Comparison of ENCODE assay signal across 10 cellular contexts in the genomic region with DNA sequence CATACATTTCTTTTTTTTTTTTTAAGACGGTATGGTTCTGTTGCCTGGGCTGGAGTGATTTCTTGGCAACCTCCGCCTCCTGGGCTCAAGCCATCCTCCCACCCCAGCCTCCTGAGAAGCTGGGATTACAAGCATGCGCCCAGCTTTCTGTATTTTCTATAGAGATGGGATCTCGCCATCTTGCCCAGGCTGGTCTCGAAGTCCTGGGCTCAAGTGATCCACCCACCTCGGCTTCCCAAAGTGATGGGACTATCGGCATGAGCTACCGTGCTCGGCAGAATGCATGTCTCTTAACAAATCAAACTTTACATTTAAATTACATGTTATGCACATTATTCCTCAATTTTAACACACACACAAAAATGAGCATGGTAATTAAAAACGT. TPM values are rescaled to one million over a fixed set of nuclear protein-coding genes. Genes with fewer than 3 reads are reported as not detected.
DNase-seq lines count a peak whose midpoint lies in the region; ATAC-seq, FAIRE-seq and TF ChIP-seq lines count a peak whose summit lies in the region.
"Had no signal": no experiment of that assay in that cellular context is flagged by ENCODE, and none has a peak within 500 bp of the region (broad histone marks: within the 10 kb centered on the region; RNA-seq: fewer than 3 reads in every experiment).

No MANE protein-coding gene starts in this region.

- POLR2A ChIA-PET in OCI-LY7 (lab: Charles Lee): no interaction called here

- no peaks in the 10 kb centered on the region for H3K4me1 Mint-ChIP-seq in endodermal cell

- DNase-seq in GM12865 (ENCODE audit: low read depth): no peak
- DNase-seq in OCI-LY7 (ENCODE audit: low spot score): no peak
- no peak for DNase-seq in endodermal cell
- DNase-seq in pancreas: no peak
- DNase-seq in HTR-8/SVneo (ENCODE audit: insufficient read length, low spot score): no peak

- peaks cover 37% of the 10 kb centered on the region for H3K4me1 ChIP-seq in OCI-LY7 (ENCODE audit: insufficient read depth, low read length, poor library complexity, severe bottlenecking)
- no peaks in the 10 kb centered on the region for H3K4me1 ChIP-seq in endodermal cell (ENCODE audit: control insufficient read depth, insufficient read depth, low read length)
- peaks cover 10% of the 10 kb centered on the region for H3K4me1 ChIP-seq in parathyroid adenoma
- peaks cover 0 to 7% (median 0%) of the 10 kb centered on the region in 3 donors for H3K4me1 ChIP-seq in pancreas

- peaks cover 28% of the 10 kb centered on the region for H3K36me3 ChIP-seq in OCI-LY7 (ENCODE audit: insufficient read depth, low read length)
- H3K36me3 ChIP-seq in endodermal cell (ENCODE audit: control insufficient read depth, insufficient read depth, low read length): peaks cover 27% of the 10 kb centered on the region
- H3K36me3 ChIP-seq in parathyroid adenoma (ENCODE audit: control insufficient read depth, insufficient read depth, low read length): no peaks in the 10 kb centered on the region
- H3K36me3 ChIP-seq in pancreas: no peaks in the 10 kb centered on the region

- intact Hi-C loops in OCI-LY7 (cut with micrococcal nuclease; ENCODE audit: unreplicated experiment) (no loop called here), pancreas (cut with DNase I) (no loop called here)

- H3K36me3 Mint-ChIP-seq in endodermal cell (ENCODE audit: low read depth): peaks cover 30% of the 10 kb centered on the region

- H3K27me3 Mint-ChIP-seq in endodermal cell (ENCODE audit: insufficient read depth): no peaks in the 10 kb centered on the region

- TF ChIP-seq CTCF in GM12865 (IDR thresholded peaks at IDR 0.05; ENCODE audit: insufficient read depth, low read depth, low read length, missing control alignments) (no peak), OCI-LY7 (conservative IDR thresholded peaks at IDR 0.05; ENCODE audit: low read length) (no peak), endodermal cell (conservative IDR thresholded peaks at IDR 0.05) (no peak), parathyroid adenoma (IDR thresholded peaks at IDR 0.05) (no peak), pancreas (IDR thresholded peaks at IDR 0.05) (no peak)

- peak overlapping the region; percentile 87 for H3K4me3 Mint-ChIP-seq in endodermal cell

- H3K9me3 Mint-ChIP-seq in endodermal cell: peaks cover 2% of the 10 kb centered on the region

- no peaks in the 10 kb centered on the region for H3K9me3 ChIP-seq in OCI-LY7 (ENCODE audit: low read length)
- H3K9me3 ChIP-seq in endodermal cell (ENCODE audit: control insufficient read depth, low read length): no peaks in the 10 kb centered on the region
- H3K9me3 ChIP-seq in parathyroid adenoma (ENCODE audit: control insufficient read depth, low read length): no peaks in the 10 kb centered on the region
- no peaks in the 10 kb centered on the region for H3K9me3 ChIP-seq in pancreas

- H4K20me1 ChIP-seq in OCI-LY7 (ENCODE audit: insufficient read depth, low read length): no peaks in the 10 kb centered on the region

- H2AFZ ChIP-seq in OCI-LY7 (ENCODE audit: low read length) (no peak overlapping the region), parathyroid adenoma (no peak overlapping the region)

- no peak overlapping the region for H3K27ac Mint-ChIP-seq in endodermal cell

- H3K27me3 ChIP-seq in endodermal cell (ENCODE audit: control insufficient read depth, insufficient read depth, low read length, poor library complexity, severe bottlenecking) (no peaks in the 10 kb centered on the region), parathyroid adenoma (ENCODE audit: control insufficient read depth, insufficient read depth, low read length) (no peaks in the 10 kb centered on the region), pancreas (no peaks in the 10 kb centered on the region)

- H3K4me2 ChIP-seq in OCI-LY7 (ENCODE audit: low read length) (peak overlapping the region; percentile 70), parathyroid adenoma (ENCODE audit: low read length) (peak overlapping the region; percentile 72)

- BruUV-seq in OCI-LY7 (replicated peaks; lab: Mats Ljungman, UMichigan): TSS peak; percentile 77

- H3K79me2 ChIP-seq in OCI-LY7 (ENCODE audit: insufficient read depth, low read depth, low read length): peaks cover 60% of the 10 kb centered on the region
- peaks cover 41% of the 10 kb centered on the region for H3K79me2 ChIP-seq in parathyroid adenoma

- H3K4me3 ChIP-seq in GM12865 (ENCODE audit: low read depth, low read length) (peak overlapping the region; percentile 100), OCI-LY7 (ENCODE audit: low read depth, low read length, poor library complexity, severe bottlenecking) (peak overlapping the region; percentile 90), endodermal cell (ENCODE audit: low read length) (peak overlapping the region; percentile 98), parathyroid adenoma (ENCODE audit: low read depth, low read length) (peak overlapping the region; percentile 82), pancreas (peak overlapping the region in 2 of 4 donors; percentile 68 to 85)

- WGBS in endodermal cell (ENCODE audit: insufficient coverage in 1 of 2, insufficient read length in 1 of 2), 2 experiments: 96 to 100% methylated on average over 7 to 10 of the region's 10 CpGs
- 77 to 84% methylated on average over 10 of the region's 10 CpGs for WGBS in pancreas, 2 donors

- no peaks in the 10 kb centered on the region for H3K9me2 ChIP-seq in OCI-LY7 (ENCODE audit: insufficient read depth, low read length)

- peak overlapping the region; percentile 56 for H3K27ac ChIP-seq in OCI-LY7 (ENCODE audit: low read depth, low read length, poor library complexity, severe bottlenecking)
- H3K27ac ChIP-seq in endodermal cell (ENCODE audit: low read depth, low read length): no peak overlapping the region
- no peak overlapping the region for H3K27ac ChIP-seq in parathyroid adenoma
- H3K27ac ChIP-seq in pancreas: no peak overlapping the region

- H3K9ac ChIP-seq in endodermal cell (ENCODE audit: extremely low read depth, low read length, poor library complexity, severe bottlenecking): peak overlapping the region; percentile 79
- no peak overlapping the region for H3K9ac ChIP-seq in parathyroid adenoma

- FAIRE-seq in pancreas (lab: Jason Lieb, UNC): no peak
- no peak for FAIRE-seq in HTR-8/SVneo (lab: Jason Lieb, UNC)
- FAIRE-seq: GM12891 had no signal

- CTCF ChIA-PET in OCI-LY7 (lab: Charles Lee; ENCODE audit: unreplicated experiment): no interaction called here

- ATAC-seq in pancreas (no peak), HG03460 (IDR thresholded peaks at IDR 0.05; ENCODE audit: unreplicated experiment) (no peak), HG02981 (IDR thresholded peaks at IDR 0.05; ENCODE audit: unreplicated experiment) (no peak)

RNA-seq across cellular contexts. Expression of a gene that starts 1.2 kb away (rescaled TPM):
- total RNA-seq in OCI-LY7 (2014; rRNA removed; shearing (Covaris generic)): 275 and 320 TPM in 2 replicates
- total RNA-seq in OCI-LY7 (2022) (421 and 429 TPM in 2 replicates), endodermal cell (100 to 1,000 TPM; 408 to 446 TPM), pancreas (100 to 1,000 TPM in 4 of 6 donors, 10 to 100 TPM in 2; 87.9 to 154 (median 127) TPM)
- 206 TPM for polyA plus RNA-seq in endodermal cell (2013, experiment 1 of 2)
- 187 TPM for polyA plus RNA-seq in endodermal cell (2013, experiment 2 of 2)
- polyA plus RNA-seq in pancreas: 100 to 1,000 TPM; 147 to 178 TPM

RNA-seq across cellular contexts. Expression of a gene that starts 1.9 kb away (rescaled TPM):
- total RNA-seq in OCI-LY7 (2014; rRNA removed; shearing (Covaris generic)): 7.1 and 10.5 TPM in 2 replicates
- total RNA-seq in OCI-LY7 (2022): 6.4 and 8.7 TPM in 2 replicates
- total RNA-seq in endodermal cell: 1 to 10 TPM; 2.9 to 5.0 TPM
- 3.5 TPM for polyA plus RNA-seq in endodermal cell (2013, experiment 1 of 2)
- polyA plus RNA-seq in endodermal cell (2013, experiment 2 of 2): 2.5 TPM
- 1 to 10 TPM in 4 of 6 donors, under 1 TPM in 2; 0.69 to 2.3 (median 1.3) TPM for total RNA-seq in pancreas
- 1 to 10 TPM; 1.5 to 2.5 TPM for polyA plus RNA-seq in pancreas

RNA-seq across cellular contexts. Expression of a gene that starts 11.5 kb away (rescaled TPM):
- 5.4 and 6.9 TPM in 2 replicates for total RNA-seq in OCI-LY7 (2014; rRNA removed; shearing (Covaris generic))
- 35.3 and 35.8 TPM in 2 replicates for total RNA-seq in OCI-LY7 (2022)
- total RNA-seq in endodermal cell: 10 to 100 TPM in 1 of 2 donors, 1 to 10 TPM in 1; 7.3 to 12.6 TPM
- 9.3 TPM for polyA plus RNA-seq in endodermal cell (2013, experiment 1 of 2)
- polyA plus RNA-seq in endodermal cell (2013, experiment 2 of 2): 7.2 TPM
- total RNA-seq in pancreas: 1 to 10 TPM in 5 of 6 donors, under 1 TPM in 1; 0.76 to 3.7 (median 1.9) TPM
- polyA plus RNA-seq in pancreas: 10 to 100 TPM; 28.4 to 38.8 TPM

RNA-seq across cellular contexts. Expression of a gene that starts 20.8 kb away (rescaled TPM):
- 0.19 TPM in 1 of 2 replicates, not detected in the other for total RNA-seq in OCI-LY7 (2014; rRNA removed; shearing (Covaris generic))
- total RNA-seq in OCI-LY7 (2022) (0.48 and 0.51 TPM in 2 replicates), endodermal cell (1 to 10 TPM; 3.6 to 9.9 TPM), pancreas (1 to 10 TPM in 1 of 6 donors, under 1 TPM in 1, not detected in 4; 0.12 to 1.4 TPM)
- 6.4 TPM for polyA plus RNA-seq in endodermal cell (2013, experiment 1 of 2)
- polyA plus RNA-seq in endodermal cell (2013, experiment 2 of 2): 6.4 TPM
- polyA plus RNA-seq in pancreas: not detected
- total RNA-seq: kidney epithelial cell had no signal
